ENCODE assay signal across 9 cellular contexts in genomic region chr17:15261818-15262290, GRCh38. TPM values are rescaled to one million over a fixed set of nuclear protein-coding genes. Genes with fewer than 3 reads are reported as not detected.
DNase-seq lines count a peak whose midpoint lies in the region; ATAC-seq and TF ChIP-seq lines count a peak whose summit lies in the region.
"Had no signal": no experiment of that assay in that cellular context is flagged by ENCODE, and none has a peak within 500 bp of the region (broad histone marks: within the 10 kb centered on the region; RNA-seq: fewer than 3 reads in every experiment).

No MANE protein-coding gene starts in this region.

- ATAC-seq in GM19452 (IDR thresholded peaks at IDR 0.05; ENCODE audit: unreplicated experiment) (no peak), HG02973 (IDR thresholded peaks at IDR 0.05; ENCODE audit: unreplicated experiment) (no peak)

- no peak for TF ChIP-seq CTCF in esophagus muscularis mucosa (IDR thresholded peaks at IDR 0.05)

- H3K4me3 ChIP-seq in MG63 (peak overlapping the region; percentile 55), esophagus muscularis mucosa (peak overlapping the region; percentile 72 to 81 (median 76)), mucosa of stomach (ENCODE audit: low read length) (peak overlapping the region; percentile 45)

- peak overlapping the region; percentile 94 to 99 (median 97) for H3K27ac ChIP-seq in esophagus muscularis mucosa (replicated peaks in 1 of 4)

- intact Hi-C loops in esophagus muscularis mucosa (cut with DNase I) = loop anchor here (2.0 to 5.0 kb wide), 2 partner anchors 80 to 195 kb away; partner anchors contain the start of gene TEKT3

- H3K9ac ChIP-seq in mucosa of stomach (ENCODE audit: low read length) = peak overlapping the region; percentile 69

- 4% methylated on average over 9 of the region's 9 CpGs for WGBS in esophagus muscularis mucosa

- H3K4me1 ChIP-seq in esophagus muscularis mucosa (peaks cover 31 to 50% (median 48%) of the 10 kb centered on the region in 4 donors), mucosa of stomach (ENCODE audit: control insufficient read depth, insufficient read depth, low read length) (peaks cover 25% of the 10 kb centered on the region)

- no peak for TF ChIP-seq POLR2A in esophagus muscularis mucosa (IDR thresholded peaks at IDR 0.05; ENCODE audit: low read depth)

- H3K9me3 ChIP-seq in MG63 (no peaks in the 10 kb centered on the region), esophagus muscularis mucosa (no peaks in the 10 kb centered on the region), mucosa of stomach (ENCODE audit: control insufficient read depth, low read length) (no peaks in the 10 kb centered on the region)

- no peaks in the 10 kb centered on the region; the same call in 1 of the 2 replicates for H3K36me3 ChIP-seq in MG63
- peaks cover 16 to 26% (median 23%) of the 10 kb centered on the region in 4 donors for H3K36me3 ChIP-seq in esophagus muscularis mucosa
- H3K36me3 ChIP-seq in mucosa of stomach (ENCODE audit: control insufficient read depth, insufficient read depth, low read length) = no peaks in the 10 kb centered on the region

- H3K27me3 ChIP-seq in MG63 (no peaks in the 10 kb centered on the region), esophagus muscularis mucosa (no peaks in the 10 kb centered on the region), mucosa of stomach (ENCODE audit: control insufficient read depth, insufficient read depth, low read length) (peaks cover 52% of the 10 kb centered on the region)

- TF ChIP-seq EP300 in esophagus muscularis mucosa (IDR thresholded peaks at IDR 0.05) = no peak

- DNase-seq in A172 (ENCODE audit: low spot score) = peak; percentile 30
- no peak for DNase-seq in MG63
- no peak for DNase-seq in esophagus muscularis mucosa (ENCODE audit: extremely low spot score)
- DNase-seq in mesenteric fat pad (ENCODE audit: low spot score) = no peak
- DNase-seq in NCI-H1092 (lab: John Stamatoyannopoulos, UW) = no peak
- DNase-seq: COR-L47 had no signal

RNA-seq across cellular contexts. Expression of gene PMP22, which starts 3.3 kb away (rescaled TPM):
- 45.4 and 53.0 TPM in 2 replicates for total RNA-seq in A172 (2014; rRNA removed; shearing (Covaris generic))
- 1.4 and 8.9 TPM in 2 replicates for total RNA-seq in MG63 (2014; rRNA removed; shearing (Covaris generic); ENCODE audit: low replicate concordance)
- total RNA-seq in esophagus muscularis mucosa = 100 to 1,000 TPM; 171 to 253 (median 237) TPM
- total RNA-seq in mesenteric fat pad = 250 TPM
